ENCODE assay signal across 11 cellular contexts in genomic region chr7:36036590-36036989, GRCh38.
A peak's percentile ranks its signal among the peaks of the same experiment; 100 is the strongest.
DNase-seq lines count a peak whose midpoint lies in the region; ATAC-seq and TF ChIP-seq lines count a peak whose summit lies in the region.
"Had no signal": no experiment of that assay in that cellular context is flagged by ENCODE, and none has a peak within 500 bp of the region (broad histone marks: within the 10 kb centered on the region; RNA-seq: fewer than 3 reads in every experiment).

No MANE protein-coding gene starts in this region.

- H3K4me3 ChIP-seq in brain microvascular endothelial cell (ENCODE audit: low read depth, low read length) (no peak overlapping the region), gastrocnemius medialis (no peak overlapping the region)
- H3K4me3 ChIP-seq: mucosa of descending colon had no signal

- no peaks in the 10 kb centered on the region for H3K9me3 Mint-ChIP-seq in activated naive CD8-positive, alpha-beta T cell treated with anti-CD3 and anti-CD28 coated beads for 36 hours

- H3K27ac ChIP-seq in brain microvascular endothelial cell (peak overlapping the region; percentile 37), gastrocnemius medialis (peak overlapping the region; percentile 27 to 76 (median 60))

- H3K36me3 Mint-ChIP-seq in activated naive CD8-positive, alpha-beta T cell treated with anti-CD3 and anti-CD28 coated beads for 36 hours, result no peaks in the 10 kb centered on the region

- peaks cover 28% of the 10 kb centered on the region for H3K27me3 Mint-ChIP-seq in activated naive CD8-positive, alpha-beta T cell treated with anti-CD3 and anti-CD28 coated beads for 36 hours

- in situ Hi-C loops in brain microvascular endothelial cell (cut with HindIII; ENCODE audit: low pct_ligation_motif_present, low sequenced_read_pairs), result no loop called here
- in situ Hi-C loops in gastrocnemius medialis (cut with MboI; ENCODE audit: low sequenced_read_pairs in 4 of 4), result no loop called here

- TF ChIP-seq CTCF in brain microvascular endothelial cell (IDR thresholded peaks at IDR 0.05; ENCODE audit: low read depth, low read length, missing control alignments), result no peak
- no peak for TF ChIP-seq CTCF in gastrocnemius medialis (IDR thresholded peaks at IDR 0.05 in 4 of 5, conservative IDR thresholded peaks at IDR 0.05 in 1 of 5)

- intact Hi-C loops in gastrocnemius medialis (cut with DNase I; ENCODE audit: low total_unique reads), result no loop called here

- H3K4me3 Mint-ChIP-seq in activated naive CD8-positive, alpha-beta T cell treated with anti-CD3 and anti-CD28 coated beads for 36 hours, result no peak overlapping the region

- no peak overlapping the region for H3K27ac Mint-ChIP-seq in activated naive CD8-positive, alpha-beta T cell treated with anti-CD3 and anti-CD28 coated beads for 36 hours

- TF ChIP-seq POLR2A in gastrocnemius medialis (IDR thresholded peaks at IDR 0.05), result no peak

- peaks cover 19 to 40% of the 10 kb centered on the region in 2 donors for H3K4me1 ChIP-seq in gastrocnemius medialis

- H3K4me1 Mint-ChIP-seq in activated naive CD8-positive, alpha-beta T cell treated with anti-CD3 and anti-CD28 coated beads for 36 hours, result no peaks in the 10 kb centered on the region

- H3K36me3 ChIP-seq in brain microvascular endothelial cell (replicated peaks) (no peaks in the 10 kb centered on the region), gastrocnemius medialis (no peaks in the 10 kb centered on the region)

- H3K9me3 ChIP-seq in gastrocnemius medialis, result no peaks in the 10 kb centered on the region
- H3K9me3 ChIP-seq: mucosa of descending colon had no signal

- peak; percentile 11 to 17 for ATAC-seq in gastrocnemius medialis
- no peak for ATAC-seq in HG02938 (IDR thresholded peaks at IDR 0.05; ENCODE audit: unreplicated experiment)
- ATAC-seq: HCT116 had no signal

- peak; percentile 36 for DNase-seq in EL
- no peak for DNase-seq in brain microvascular endothelial cell
- DNase-seq in islet precursor cell, result peak; percentile 63
- DNase-seq in gastrocnemius medialis, result no peak
- DNase-seq in activated naive CD8-positive, alpha-beta T cell treated with anti-CD3 and anti-CD28 coated beads for 36 hours, result no peak
- no peak for DNase-seq in DMS153 treated with DMSO at 0.1 percent for 48 hours (lab: John Stamatoyannopoulos, UW; ENCODE audit: unreplicated experiment)
- DNase-seq in A172 (ENCODE audit: low spot score), result no peak
- DNase-seq: NCI-H526 had no signal

- H3K27me3 ChIP-seq in brain microvascular endothelial cell (replicated peaks) (peaks cover 4% of the 10 kb centered on the region), gastrocnemius medialis (no peaks in the 10 kb centered on the region)

Comparison
In these comparisons a context has a peak if more than half of its experiments do, and no peak if none do; other contexts are left out.
1. DNase-seq: peak in EL (single experiment) and islet precursor cell (single experiment); none in brain microvascular endothelial cell (single experiment), gastrocnemius medialis (0 of 2), activated naive CD8-positive, alpha-beta T cell treated with anti-CD3 and anti-CD28 coated beads for 36 hours (single experiment), DMS153 treated with DMSO at 0.1 percent for 48 hours (single experiment) and A172 (single experiment).